9 cellular contexts compared by ENCODE assay signal in genomic region chrX:56800801-56801200, GRCh38.
DNase-seq lines count a peak whose midpoint lies in the region; ATAC-seq and TF ChIP-seq lines count a peak whose summit lies in the region.
"Had no signal": no experiment of that assay in that cellular context is flagged by ENCODE, and none has a peak within 500 bp of the region (broad histone marks: within the 10 kb centered on the region; RNA-seq: fewer than 3 reads in every experiment).

No MANE protein-coding gene starts in this region.

- ATAC-seq in GM19455 (IDR thresholded peaks at IDR 0.05; ENCODE audit: unreplicated experiment) (peak; percentile 83), GM21515 (IDR thresholded peaks at IDR 0.05; ENCODE audit: unreplicated experiment) (no peak)
- peak; percentile 86 to 88 for ATAC-seq in stimulated activated naive B cell treated with anti-CD40 and anti-IgM and Interleukin-4, amounts not matched to agents 10 μg/mL and 1 μg/mL and 100 μg/mL, for 72 hours (replicated peaks)

- TF ChIP-seq CTCF in AG09309 (IDR thresholded peaks at IDR 0.05; ENCODE audit: control insufficient read depth, insufficient read depth, low read depth, low read length, missing control alignments), result peak; percentile 5

- peak overlapping the region; percentile 14 to 84 (median 54) for H3K4me3 Mint-ChIP-seq in IgD-negative memory B cell
- H3K4me3 Mint-ChIP-seq in activated naive CD4-positive, alpha-beta T cell treated with anti-CD3 and anti-CD28 coated beads, Interleukin-2, amount 50 U/mL, for 24 hours, result peak overlapping the region; percentile 74
- H3K4me3 Mint-ChIP-seq in stimulated activated naive B cell treated with anti-CD40 and anti-IgM and Interleukin-4, amounts not matched to agents 10 μg/mL and 1 μg/mL and 100 μg/mL, for 72 hours, result peak overlapping the region in 1 of 2 donors; percentile 18

- H3K4me3 ChIP-seq in AG09309 (ENCODE audit: control insufficient read depth, low read depth, low read length), result no peak overlapping the region

- H3K4me1 Mint-ChIP-seq in IgD-negative memory B cell, result peaks cover 17 to 29% (median 22%) of the 10 kb centered on the region in 3 donors
- H3K4me1 Mint-ChIP-seq in activated naive CD4-positive, alpha-beta T cell treated with anti-CD3 and anti-CD28 coated beads, Interleukin-2, amount 50 U/mL, for 24 hours, result peaks cover 57% of the 10 kb centered on the region
- H3K4me1 Mint-ChIP-seq in stimulated activated naive B cell treated with anti-CD40 and anti-IgM and Interleukin-4, amounts not matched to agents 10 μg/mL and 1 μg/mL and 100 μg/mL, for 72 hours, result peaks cover 28 to 48% of the 10 kb centered on the region in 2 donors

- no peaks in the 10 kb centered on the region for H3K36me3 Mint-ChIP-seq in IgD-negative memory B cell
- H3K36me3 Mint-ChIP-seq in activated naive CD4-positive, alpha-beta T cell treated with anti-CD3 and anti-CD28 coated beads, Interleukin-2, amount 50 U/mL, for 24 hours, result peaks cover 5% of the 10 kb centered on the region
- H3K36me3 Mint-ChIP-seq in stimulated activated naive B cell treated with anti-CD40 and anti-IgM and Interleukin-4, amounts not matched to agents 10 μg/mL and 1 μg/mL and 100 μg/mL, for 72 hours, result peaks cover 13 to 30% of the 10 kb centered on the region in 2 donors

- DNase-seq in AG09309 (ENCODE audit: low read depth) (no peak), NCI-H774 (lab: John Stamatoyannopoulos, UW) (no peak), cerebellar nuclear complex (lab: John Stamatoyannopoulos, UW) (no peak)
- peak; percentile 37 for DNase-seq in stimulated activated naive B cell treated with anti-CD40 and anti-IgM and Interleukin-4, amounts not matched to agents 10 μg/mL and 1 μg/mL and 100 μg/mL, for 72 hours
- DNase-seq: DND-41 had no signal

- peak overlapping the region; percentile 57 to 94 (median 92) for H3K27ac Mint-ChIP-seq in IgD-negative memory B cell
- peak overlapping the region; percentile 95 for H3K27ac Mint-ChIP-seq in activated naive CD4-positive, alpha-beta T cell treated with anti-CD3 and anti-CD28 coated beads, Interleukin-2, amount 50 U/mL, for 24 hours
- H3K27ac Mint-ChIP-seq in stimulated activated naive B cell treated with anti-CD40 and anti-IgM and Interleukin-4, amounts not matched to agents 10 μg/mL and 1 μg/mL and 100 μg/mL, for 72 hours, result peak overlapping the region; percentile 82

- H3K9me3 Mint-ChIP-seq in IgD-negative memory B cell, result no peaks in the 10 kb centered on the region
- no peaks in the 10 kb centered on the region for H3K9me3 Mint-ChIP-seq in activated naive CD4-positive, alpha-beta T cell treated with anti-CD3 and anti-CD28 coated beads, Interleukin-2, amount 50 U/mL, for 24 hours
- no peaks in the 10 kb centered on the region for H3K9me3 Mint-ChIP-seq in stimulated activated naive B cell treated with anti-CD40 and anti-IgM and Interleukin-4, amounts not matched to agents 10 μg/mL and 1 μg/mL and 100 μg/mL, for 72 hours

- no peaks in the 10 kb centered on the region for H3K27me3 Mint-ChIP-seq in IgD-negative memory B cell
- no peaks in the 10 kb centered on the region for H3K27me3 Mint-ChIP-seq in activated naive CD4-positive, alpha-beta T cell treated with anti-CD3 and anti-CD28 coated beads, Interleukin-2, amount 50 U/mL, for 24 hours
- no peaks in the 10 kb centered on the region for H3K27me3 Mint-ChIP-seq in stimulated activated naive B cell treated with anti-CD40 and anti-IgM and Interleukin-4, amounts not matched to agents 10 μg/mL and 1 μg/mL and 100 μg/mL, for 72 hours
